ENCODE assay signal across 9 cellular contexts in genomic region chr17:17152385-17152784, GRCh38. TPM values are rescaled to one million over a fixed set of nuclear protein-coding genes. Genes with fewer than 3 reads are reported as not detected.
DNase-seq lines count a peak whose midpoint lies in the region; ATAC-seq lines count a peak whose summit lies in the region.
"Had no signal": no experiment of that assay in that cellular context is flagged by ENCODE, and none has a peak within 500 bp of the region (broad histone marks: within the 10 kb centered on the region; RNA-seq: fewer than 3 reads in every experiment).

No MANE protein-coding gene starts in this region.

- ATAC-seq in HG02642 (IDR thresholded peaks at IDR 0.05; ENCODE audit: poor library complexity, unreplicated experiment), result no peak

- DNase-seq in activated CD4-positive, alpha-beta T cell treated with anti-CD3 and anti-CD28 coated beads, Interleukin-2, amount 10 ng/mL, durations not matched to agents 24 days and 14 days, result no peak
- DNase-seq in activated CD4-positive, alpha-beta T cell treated with anti-CD3 and anti-CD28 coated beads, Interleukin-2, amount 50 U/mL, for 4 hours, result no peak
- DNase-seq in amniotic epithelial cell (ENCODE audit: low read depth) (peak; percentile 8), hepatic stellate cell (ENCODE audit: low spot score) (peak; percentile 26), NCI-H524 treated with DMSO at 0.1 percent for 48 hours (lab: John Stamatoyannopoulos, UW) (no peak)
- no peak for DNase-seq in stimulated activated CD4-positive, alpha-beta T cell treated with anti-CD3 and anti-CD28 coated beads, Interleukin-1b, Interleukin-23, amount 100 ng/mL, for 48 hours
- DNase-seq: NCI-H1092 had no signal

- peak overlapping the region; percentile 60 for H3K27ac ChIP-seq in temporal lobe (ENCODE audit: low read depth, low read length)

- peak overlapping the region; percentile 52 for H3K27ac Mint-ChIP-seq in activated CD4-positive, alpha-beta T cell treated with anti-CD3 and anti-CD28 coated beads, Interleukin-2, amount 10 ng/mL, durations not matched to agents 24 days and 14 days

- no peaks in the 10 kb centered on the region for H3K9me3 Mint-ChIP-seq in activated CD4-positive, alpha-beta T cell treated with anti-CD3 and anti-CD28 coated beads, Interleukin-2, amount 10 ng/mL, durations not matched to agents 24 days and 14 days

- H3K27me3 Mint-ChIP-seq in activated CD4-positive, alpha-beta T cell treated with anti-CD3 and anti-CD28 coated beads, Interleukin-2, amount 10 ng/mL, durations not matched to agents 24 days and 14 days, result no peaks in the 10 kb centered on the region

- H3K4me3 Mint-ChIP-seq in activated CD4-positive, alpha-beta T cell treated with anti-CD3 and anti-CD28 coated beads, Interleukin-2, amount 10 ng/mL, durations not matched to agents 24 days and 14 days, result no peak overlapping the region

- intact Hi-C loops in activated CD4-positive, alpha-beta T cell treated with anti-CD3 and anti-CD28 coated beads, Interleukin-2, amount 10 ng/mL, durations not matched to agents 24 days and 14 days (cut with micrococcal nuclease), result no loop called here

- H3K4me1 Mint-ChIP-seq in activated CD4-positive, alpha-beta T cell treated with anti-CD3 and anti-CD28 coated beads, Interleukin-2, amount 10 ng/mL, durations not matched to agents 24 days and 14 days, result peaks cover 42% of the 10 kb centered on the region

- peaks cover 67% of the 10 kb centered on the region for H3K36me3 Mint-ChIP-seq in activated CD4-positive, alpha-beta T cell treated with anti-CD3 and anti-CD28 coated beads, Interleukin-2, amount 10 ng/mL, durations not matched to agents 24 days and 14 days (ENCODE audit: low read depth)

RNA-seq across cellular contexts. Expression of gene PLD6, which starts 53.7 kb away (rescaled TPM):
- 17.2 and 17.3 TPM in 2 replicates for total RNA-seq in activated CD4-positive, alpha-beta T cell treated with anti-CD3 and anti-CD28 coated beads, Interleukin-2, amount 10 ng/mL, durations not matched to agents 24 days and 14 days
- 5.4 TPM for total RNA-seq in temporal lobe

Comparison
In these comparisons a context has a peak if more than half of its experiments do, and no peak if none do; other contexts are left out.
1. DNase-seq: peak in amniotic epithelial cell (single experiment) and hepatic stellate cell (single experiment); none in activated CD4-positive, alpha-beta T cell treated with anti-CD3 and anti-CD28 coated beads, Interleukin-2, amount 10 ng/mL, durations not matched to agents 24 days and 14 days (single experiment), activated CD4-positive, alpha-beta T cell treated with anti-CD3 and anti-CD28 coated beads, Interleukin-2, amount 50 U/mL, for 4 hours (0 of 2), stimulated activated CD4-positive, alpha-beta T cell treated with anti-CD3 and anti-CD28 coated beads, Interleukin-1b, Interleukin-23, amount 100 ng/mL, for 48 hours (single experiment) and NCI-H524 treated with DMSO at 0.1 percent for 48 hours (single experiment).